Comparison of ENCODE assay signal across 12 cellular contexts in the genomic region with DNA sequence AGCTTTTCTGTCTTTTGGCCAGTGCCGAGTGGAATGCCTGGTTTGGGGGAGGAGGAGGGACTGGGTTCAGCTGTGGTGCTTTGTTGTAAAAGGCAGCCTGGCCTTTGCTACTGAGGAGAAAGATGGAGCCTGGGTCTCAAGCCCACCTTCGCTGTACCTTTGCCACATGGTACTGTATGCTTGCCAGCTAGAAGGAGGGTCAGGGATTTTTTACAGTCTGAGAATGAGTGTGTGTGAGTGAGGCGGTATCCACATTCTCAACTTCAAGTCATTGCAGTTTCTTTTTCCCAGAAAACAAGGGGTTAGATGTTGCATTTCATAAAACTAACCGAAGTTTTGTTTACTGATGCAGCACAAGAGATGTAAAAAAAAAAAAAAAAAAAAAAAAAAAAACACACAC. TPM values are rescaled to one million over a fixed set of nuclear protein-coding genes. Genes with fewer than 3 reads are reported as not detected.
DNase-seq lines count a peak whose midpoint lies in the region; ATAC-seq, FAIRE-seq and TF ChIP-seq lines count a peak whose summit lies in the region.
"Not testable (repeated sequence)": the region's sequence is repeated elsewhere in the genome, so short reads cannot be mapped to it uniquely, and the experiment has no call there.
"Had no signal": no experiment of that assay in that cellular context is flagged by ENCODE, and none has a peak within 500 bp of the region (broad histone marks: within the 10 kb centered on the region; RNA-seq: fewer than 3 reads in every experiment).

No MANE protein-coding gene starts in this region.

- H3K9me2 ChIP-seq in PC-3 (replicated peaks; ENCODE audit: low read length): not testable (repeated sequence)

- not testable (repeated sequence) for H3K4me3 ChIP-seq in PC-3 (ENCODE audit: low read length); endothelial cell of umbilical vein (replicated peaks in 1 of 3; ENCODE audit: insufficient read depth in 1 of 3, low read depth in 1 of 3, low read length in 3 of 3)

- H3K9ac ChIP-seq in PC-3 (ENCODE audit: low read length); endothelial cell of umbilical vein (replicated peaks; ENCODE audit: extremely low read depth, insufficient read depth, low read length): not testable (repeated sequence)

- H3K36me3 ChIP-seq in PC-3 (ENCODE audit: low read depth, low read length): peaks cover 73% of the 10 kb centered on the region
- H3K36me3 ChIP-seq in endothelial cell of umbilical vein (ENCODE audit: control insufficient read depth in 2 of 2, extremely low read depth in 1 of 2, insufficient read depth in 2 of 2, low read length in 2 of 2): peaks cover 31 to 33% of the 10 kb centered on the region in 2 experiments

- H3K9me3 ChIP-seq in PC-3 (ENCODE audit: low read length); endothelial cell of umbilical vein (replicated peaks; ENCODE audit: control insufficient read depth, insufficient read depth, low read length): not testable (repeated sequence)

- H3K9me3 Mint-ChIP-seq in Calu3 (ENCODE audit: low read depth, unreplicated experiment); activated CD4-positive, alpha-beta T cell treated with anti-CD3 and anti-CD28 coated beads for 36 hours (ENCODE audit: low read depth); activated T-cell treated with anti-CD3 and anti-CD28 coated beads, Interleukin-2, amount 50 U/mL, for 72 hours; activated naive CD8-positive, alpha-beta T cell (ENCODE audit: low read depth): not testable (repeated sequence)

- not testable (repeated sequence) for TF ChIP-seq CTCF in Calu3 (IDR thresholded peaks at IDR 0.05; ENCODE audit: unreplicated experiment); PC-3 (conservative IDR thresholded peaks at IDR 0.05; ENCODE audit: low read depth, low read length); endothelial cell of umbilical vein (IDR thresholded peaks at IDR 0.05; ENCODE audit: extremely low read depth in 1 of 2, insufficient read depth in 1 of 2, low read depth in 1 of 2, low read length in 2 of 2)

- not testable (repeated sequence) for H3K27me3 ChIP-seq in PC-3 (ENCODE audit: low read length); endothelial cell of umbilical vein (ENCODE audit: control insufficient read depth in 2 of 2, insufficient read depth in 2 of 2, low read length in 2 of 2)

- not testable (repeated sequence) for H3K9me1 ChIP-seq in endothelial cell of umbilical vein (replicated peaks; ENCODE audit: control insufficient read depth, extremely low read depth, insufficient read depth, low read length)

- ATAC-seq in PC-3: not testable (repeated sequence)
- peak; percentile 70 for ATAC-seq in activated CD4-positive, alpha-beta T cell treated with anti-CD3 and anti-CD28 coated beads for 36 hours
- peak in 1 of 2 donors; percentile 77 for ATAC-seq in activated T-cell treated with anti-CD3 and anti-CD28 coated beads, Interleukin-2, amount 50 U/mL, for 72 hours (replicated peaks in 1 of 2)
- ATAC-seq in sciatic nerve: peak; percentile 56

- dilution Hi-C loops in endothelial cell of umbilical vein (cut with MboI; ENCODE audit: extremely low pct_ligation_motif_present, low sequenced_read_pairs): not testable (repeated sequence)

- CTCF ChIA-PET in Calu3 (lab: Charles Lee): interaction anchor here (0.6 kb wide), 1 partner anchor 52 kb away, joined by 3 read pairs; no protein-coding TSS in a partner anchor
- CTCF ChIA-PET in PC-3 (lab: Charles Lee); endothelial cell of umbilical vein (lab: Charles Lee): not testable (repeated sequence)
- CTCF ChIA-PET in activated CD4-positive, alpha-beta T cell treated with anti-CD3 and anti-CD28 coated beads for 36 hours (lab: Charles Lee): interaction anchor here (1.0 kb wide), 2 partner anchors 9 to 16 kb away, joined by 3 read pairs; no protein-coding TSS in a partner anchor

- TF ChIP-seq POLR2A in endothelial cell of umbilical vein (IDR thresholded peaks at IDR 0.05; ENCODE audit: low read depth, low read length): not testable (repeated sequence)

- POLR2A ChIA-PET in PC-3 (lab: Charles Lee; ENCODE audit: unreplicated experiment); endothelial cell of umbilical vein (lab: Charles Lee): not testable (repeated sequence)
- POLR2A ChIA-PET in activated CD4-positive, alpha-beta T cell treated with anti-CD3 and anti-CD28 coated beads for 36 hours (lab: Charles Lee): interaction anchor here (0.6 to 1.2 kb wide), 2 partner anchors 9 to 11 kb away, joined by 3 read pairs; no protein-coding TSS in a partner anchor

- not testable (repeated sequence) for H3K4me2 ChIP-seq in PC-3 (ENCODE audit: low read length); endothelial cell of umbilical vein (ENCODE audit: insufficient read depth, low read length)

- H4K20me1 ChIP-seq in PC-3 (ENCODE audit: low read length): peaks cover 12% of the 10 kb centered on the region; the same call in 1 of the 2 replicates
- not testable (repeated sequence) for H4K20me1 ChIP-seq in endothelial cell of umbilical vein (replicated peaks; ENCODE audit: control insufficient read depth, extremely low read depth, insufficient read depth, low read length)

- peaks cover 12% of the 10 kb centered on the region for H3F3A ChIP-seq in PC-3 (ENCODE audit: low read length, unreplicated experiment)

- not testable (repeated sequence) for H3K4me1 ChIP-seq in PC-3 (ENCODE audit: insufficient read depth, low read length)
- peaks cover 27% of the 10 kb centered on the region for H3K4me1 ChIP-seq in endothelial cell of umbilical vein (ENCODE audit: control insufficient read depth, extremely low read depth, insufficient read depth, low read length)

- not testable (repeated sequence) for DNase-seq in Calu3; PC-3; activated CD4-positive, alpha-beta T cell treated with anti-CD3 and anti-CD28 coated beads for 36 hours; activated T-cell treated with anti-CD3 and anti-CD28 coated beads, Interleukin-2, amount 50 U/mL, for 72 hours; endothelial cell of umbilical vein (ENCODE audit: low read depth, low spot score); sciatic nerve (ENCODE audit: low spot score)

- H3K4me1 Mint-ChIP-seq in Calu3 (ENCODE audit: low read depth, unreplicated experiment); activated naive CD8-positive, alpha-beta T cell (ENCODE audit: low read depth): not testable (repeated sequence)
- H3K4me1 Mint-ChIP-seq in activated CD4-positive, alpha-beta T cell treated with anti-CD3 and anti-CD28 coated beads for 36 hours: peaks cover 17% of the 10 kb centered on the region
- peaks cover 28% of the 10 kb centered on the region for H3K4me1 Mint-ChIP-seq in activated T-cell treated with anti-CD3 and anti-CD28 coated beads, Interleukin-2, amount 50 U/mL, for 72 hours (ENCODE audit: low read depth)

- not testable (repeated sequence) for H3K27ac Mint-ChIP-seq in Calu3 (ENCODE audit: unreplicated experiment)
- H3K27ac Mint-ChIP-seq in activated CD4-positive, alpha-beta T cell treated with anti-CD3 and anti-CD28 coated beads for 36 hours: peak overlapping the region; percentile 75
- peak overlapping the region; percentile 88 for H3K27ac Mint-ChIP-seq in activated T-cell treated with anti-CD3 and anti-CD28 coated beads, Interleukin-2, amount 50 U/mL, for 72 hours
- peak overlapping the region; percentile 58 for H3K27ac Mint-ChIP-seq in activated naive CD8-positive, alpha-beta T cell

- intact Hi-C loops in Calu3 (cut with micrococcal nuclease; ENCODE audit: unreplicated experiment); PC-3 (cut with micrococcal nuclease); activated CD4-positive, alpha-beta T cell treated with anti-CD3 and anti-CD28 coated beads for 36 hours (cut with DNase I, micrococcal nuclease); endothelial cell of umbilical vein (cut with micrococcal nuclease); sciatic nerve (cut with DNase I): not testable (repeated sequence)

- not testable (repeated sequence) for H2AFZ ChIP-seq in PC-3 (ENCODE audit: low read length); endothelial cell of umbilical vein (ENCODE audit: low read depth, low read length)

- not testable (repeated sequence) for H3K79me2 ChIP-seq in PC-3 (ENCODE audit: low read length); endothelial cell of umbilical vein (ENCODE audit: control insufficient read depth, insufficient read depth, low read length)

- H3K27ac ChIP-seq in PC-3 (ENCODE audit: low read length); endothelial cell of umbilical vein (ENCODE audit: insufficient read depth, low read depth, low read length): not testable (repeated sequence)

- BruUV-seq in Calu3 (replicated peaks; lab: Mats Ljungman, UMichigan) (TSS peak; percentile 75), PC-3 (replicated peaks; lab: Mats Ljungman, UMichigan) (TSS peak; percentile 40), endothelial cell of umbilical vein (replicated peaks; lab: Mats Ljungman, UMichigan) (TSS peak; percentile 64)

- peaks cover 93% of the 10 kb centered on the region for H3K36me3 Mint-ChIP-seq in Calu3 (ENCODE audit: insufficient read depth, unreplicated experiment)
- H3K36me3 Mint-ChIP-seq in activated CD4-positive, alpha-beta T cell treated with anti-CD3 and anti-CD28 coated beads for 36 hours (ENCODE audit: low read depth): peaks cover 73% of the 10 kb centered on the region
- peaks cover 20 to 60% of the 10 kb centered on the region in 2 donors for H3K36me3 Mint-ChIP-seq in activated T-cell treated with anti-CD3 and anti-CD28 coated beads, Interleukin-2, amount 50 U/mL, for 72 hours (ENCODE audit: insufficient read depth in 2 of 2)
- H3K36me3 Mint-ChIP-seq in activated naive CD8-positive, alpha-beta T cell: peaks cover 10% of the 10 kb centered on the region

- not testable (repeated sequence) for H3K4me3 Mint-ChIP-seq in Calu3 (ENCODE audit: low read depth, unreplicated experiment); activated CD4-positive, alpha-beta T cell treated with anti-CD3 and anti-CD28 coated beads for 36 hours; activated T-cell treated with anti-CD3 and anti-CD28 coated beads, Interleukin-2, amount 50 U/mL, for 72 hours; activated naive CD8-positive, alpha-beta T cell

- not testable (repeated sequence) for H3K27me3 Mint-ChIP-seq in Calu3 (ENCODE audit: unreplicated experiment); activated CD4-positive, alpha-beta T cell treated with anti-CD3 and anti-CD28 coated beads for 36 hours; activated T-cell treated with anti-CD3 and anti-CD28 coated beads, Interleukin-2, amount 50 U/mL, for 72 hours (ENCODE audit: low read depth); activated naive CD8-positive, alpha-beta T cell

- FAIRE-seq in endothelial cell of umbilical vein (lab: Jason Lieb, UNC): not testable (repeated sequence)

RNA-seq across cellular contexts. Expression of gene TBKBP1, which starts 11.2 kb away (rescaled TPM):
- 6.4 and 6.5 TPM in 2 replicates for total RNA-seq in Calu3 (2022)
- total RNA-seq in PC-3 (2014; rRNA removed): 9.0 and 12.8 TPM in 2 replicates
- 10 to 100 TPM; 21.8 to 23.1 TPM for total RNA-seq in activated CD4-positive, alpha-beta T cell treated with anti-CD3 and anti-CD28 coated beads for 36 hours
- 10 to 100 TPM; 24.2 to 28.7 TPM for total RNA-seq in activated T-cell treated with anti-CD3 and anti-CD28 coated beads, Interleukin-2, amount 50 U/mL, for 72 hours
- 11.7 and 15.3 TPM in 2 replicates for total RNA-seq in endothelial cell of umbilical vein
- 7.0 and 7.2 TPM in 2 replicates for polyA plus RNA-seq in endothelial cell of umbilical vein
- 6.8 and 8.3 TPM in 2 replicates for polyA plus RNA-seq in endothelial cell of umbilical vein (2011; cell fraction: cytosol; rRNA removed)
- polyA plus RNA-seq in endothelial cell of umbilical vein (2011; cell fraction: nucleus; rRNA removed): 31.1 and 36.6 TPM in 2 replicates
- 15.1 and 20.0 TPM in 2 replicates for polyA plus RNA-seq in endothelial cell of umbilical vein (2012)
- 4.3 and 9.9 TPM in 2 replicates for polyA minus RNA-seq in endothelial cell of umbilical vein
- not detected for polyA minus RNA-seq in endothelial cell of umbilical vein (2011; cell fraction: cytosol; rRNA and poly(A)+ RNA removed)
- 4.6 and 6.5 TPM in 2 replicates for polyA minus RNA-seq in endothelial cell of umbilical vein (2011; cell fraction: nucleus; rRNA and poly(A)+ RNA removed)
- total RNA-seq in sciatic nerve: 19.9 TPM

RNA-seq across cellular contexts. Expression of gene KPNB1, which starts 33.0 kb away (rescaled TPM):
- total RNA-seq in Calu3 (2022) (511 and 538 TPM in 2 replicates), PC-3 (2014; rRNA removed) (390 and 437 TPM in 2 replicates), endothelial cell of umbilical vein (495 and 508 TPM in 2 replicates), sciatic nerve (223 TPM)
- total RNA-seq in activated CD4-positive, alpha-beta T cell treated with anti-CD3 and anti-CD28 coated beads for 36 hours: 100 to 1,000 TPM; 640 to 656 TPM
- total RNA-seq in activated T-cell treated with anti-CD3 and anti-CD28 coated beads, Interleukin-2, amount 50 U/mL, for 72 hours: 100 to 1,000 TPM; 581 to 729 TPM
- polyA plus RNA-seq in endothelial cell of umbilical vein: 108 and 119 TPM in 2 replicates
- polyA plus RNA-seq in endothelial cell of umbilical vein (2011; cell fraction: cytosol; rRNA removed): 131 and 149 TPM in 2 replicates
- polyA plus RNA-seq in endothelial cell of umbilical vein (2011; cell fraction: nucleus; rRNA removed): 215 and 290 TPM in 2 replicates
- 283 and 399 TPM in 2 replicates for polyA plus RNA-seq in endothelial cell of umbilical vein (2012)
- 310 and 339 TPM in 2 replicates for polyA minus RNA-seq in endothelial cell of umbilical vein
- polyA minus RNA-seq in endothelial cell of umbilical vein (2011; cell fraction: cytosol; rRNA and poly(A)+ RNA removed): 181 TPM
- polyA minus RNA-seq in endothelial cell of umbilical vein (2011; cell fraction: nucleus; rRNA and poly(A)+ RNA removed): 113 and 201 TPM in 2 replicates

RNA-seq across cellular contexts. Expression of gene TBX21, which starts 50.3 kb away (rescaled TPM):
- not detected in 2 replicates for total RNA-seq in Calu3 (2022)
- not detected in 2 replicates for total RNA-seq in PC-3 (2014; rRNA removed)
- 10 to 100 TPM; 73.4 to 76.8 TPM for total RNA-seq in activated CD4-positive, alpha-beta T cell treated with anti-CD3 and anti-CD28 coated beads for 36 hours
- 10 to 100 TPM; 27.9 to 45.5 TPM for total RNA-seq in activated T-cell treated with anti-CD3 and anti-CD28 coated beads, Interleukin-2, amount 50 U/mL, for 72 hours
- total RNA-seq in endothelial cell of umbilical vein: not detected in 2 replicates
- not detected in 2 replicates for polyA plus RNA-seq in endothelial cell of umbilical vein
- not detected in 2 replicates for polyA plus RNA-seq in endothelial cell of umbilical vein (2011; cell fraction: cytosol; rRNA removed)
- not detected in 2 replicates for polyA plus RNA-seq in endothelial cell of umbilical vein (2011; cell fraction: nucleus; rRNA removed)
- polyA plus RNA-seq in endothelial cell of umbilical vein (2012): not detected in 2 replicates
- not detected in 2 replicates for polyA minus RNA-seq in endothelial cell of umbilical vein
- polyA minus RNA-seq in endothelial cell of umbilical vein (2011; cell fraction: cytosol; rRNA and poly(A)+ RNA removed): not detected
- polyA minus RNA-seq in endothelial cell of umbilical vein (2011; cell fraction: nucleus; rRNA and poly(A)+ RNA removed): not detected in 2 replicates
- total RNA-seq in sciatic nerve: 1.1 TPM
- total RNA-seq: A172, G401, RPMI7951, SJCRH30 had no signal
- polyA plus RNA-seq: BJ had no signal

Comparison
In these comparisons a context has a peak if more than half of its experiments do, and no peak if none do; other contexts are left out.
1. RNA of gene TBX21, which starts 50.3 kb away (total RNA-seq): 73.4 to 76.8 TPM in activated CD4-positive, alpha-beta T cell treated with anti-CD3 and anti-CD28 coated beads for 36 hours and 27.9 to 45.5 TPM in activated T-cell treated with anti-CD3 and anti-CD28 coated beads, Interleukin-2, amount 50 U/mL, for 72 hours; 1.1 TPM in sciatic nerve (single experiment), not detected in Calu3, not detected in PC-3 and not detected in endothelial cell of umbilical vein; every median in the first group is over 10 times any median in the second.